1 cellular context compared by ENCODE assay signal in the genomic region with DNA sequence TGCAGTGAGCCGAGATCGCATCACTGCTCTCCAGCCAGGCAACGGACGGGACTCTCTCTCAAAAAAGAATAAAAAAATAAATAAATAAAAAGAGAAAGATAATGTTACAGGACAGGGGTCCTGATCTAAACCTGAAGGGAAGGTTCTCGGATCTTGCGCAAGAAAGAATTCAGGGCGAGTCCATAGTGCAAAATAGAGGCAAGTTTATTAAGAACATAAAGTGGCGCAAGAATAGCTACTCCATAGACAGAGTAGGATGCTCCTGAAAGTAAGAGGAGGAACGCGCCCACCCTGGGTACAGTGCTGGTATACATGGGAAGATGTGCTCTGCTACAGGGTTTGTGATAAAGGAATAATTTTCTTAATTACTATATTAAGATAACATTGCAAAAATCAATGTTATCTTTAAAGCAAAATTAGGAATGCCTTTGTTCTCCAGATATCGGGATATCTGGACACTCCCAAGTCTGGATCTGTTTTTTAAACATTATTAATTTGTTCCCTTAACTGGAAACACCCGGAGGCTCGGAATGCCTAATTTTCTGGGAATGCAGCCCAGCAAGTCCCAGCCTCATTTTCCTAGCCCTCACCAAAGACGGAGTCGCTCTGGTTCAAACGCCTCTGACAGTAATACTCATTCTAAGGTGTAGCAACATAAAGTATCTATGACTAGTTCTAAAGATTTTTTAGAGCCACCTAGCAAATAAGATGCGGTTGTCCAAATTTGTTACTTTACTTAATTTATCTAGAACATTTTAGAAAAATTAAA.
TF ChIP-seq lines count a peak whose summit lies in the region.

No MANE protein-coding gene starts in this region.

TF ChIP-seq in HepG2, 621 proteins besides CTCF, POLR2A, EP300 and RAD21:
- peak; percentile 68 for TF ChIP-seq GATAD2A (CRISPR knock-in tag; IDR thresholded peaks at IDR 0.05)
- TF ChIP-seq CEBPG (CRISPR knock-in tag; IDR thresholded peaks at IDR 0.05), result peak; percentile 83
- peak; percentile 29; the same call in 1 of the 2 replicates for TF ChIP-seq HNF4G (IDR thresholded peaks at IDR 0.05; ENCODE audit: borderline replicate concordance, low read depth, low read length)
- no peak for TF ChIP-seq HNF4G (CRISPR knock-in tag; IDR thresholded peaks at IDR 0.05; ENCODE audit: borderline replicate concordance, low read depth)
- TF ChIP-seq HNF4A (CRISPR knock-in tag; IDR thresholded peaks at IDR 0.05), result peak; percentile 63
- TF ChIP-seq ZNF354B (CRISPR knock-in tag; IDR thresholded peaks at IDR 0.05), result no peak
- TF ChIP-seq NCOR1 (IDR thresholded peaks at IDR 0.05; ENCODE audit: borderline replicate concordance, low read length), result 0 out of 2 replicates have a peak, but pooled peaks have one; percentile 16
- TF ChIP-seq RBM22 (optimal IDR thresholded peaks at IDR 0.05; ENCODE audit: low read length), result peak; percentile 71
- TF ChIP-seq, protein P1, sequence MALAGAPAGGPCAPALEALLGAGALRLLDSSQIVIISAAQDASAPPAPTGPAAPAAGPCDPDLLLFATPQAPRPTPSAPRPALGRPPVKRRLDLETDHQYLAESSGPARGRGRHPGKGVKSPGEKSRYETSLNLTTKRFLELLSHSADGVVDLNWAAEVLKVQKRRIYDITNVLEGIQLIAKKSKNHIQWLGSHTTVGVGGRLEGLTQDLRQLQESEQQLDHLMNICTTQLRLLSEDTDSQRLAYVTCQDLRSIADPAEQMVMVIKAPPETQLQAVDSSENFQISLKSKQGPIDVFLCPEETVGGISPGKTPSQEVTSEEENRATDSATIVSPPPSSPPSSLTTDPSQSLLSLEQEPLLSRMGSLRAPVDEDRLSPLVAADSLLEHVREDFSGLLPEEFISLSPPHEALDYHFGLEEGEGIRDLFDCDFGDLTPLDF (CRISPR knock-in tag; IDR thresholded peaks at IDR 0.05), result no peak
- peak; percentile 94 for TF ChIP-seq CEBPB (IDR thresholded peaks at IDR 0.05; ENCODE audit: borderline replicate concordance, low read depth, low read length)
TF ChIP-seq in HepG2: peak in this region for 7.
